In genomic region chr3:14278265-14278798, GRCh38 we compare ENCODE assay signal across 15 cellular contexts.
"Had no signal": no experiment of that assay in that cellular context is flagged by ENCODE, and none has a peak within 500 bp of the region (broad histone marks: within the 10 kb centered on the region; RNA-seq: fewer than 3 reads in every experiment).

No MANE protein-coding gene starts in this region.

- DNase-seq: activated CD4-positive, alpha-beta T cell treated with anti-CD3 and anti-CD28 coated beads for 48 hours; activated naive CD4-positive, alpha-beta T cell treated with Interleukin-2 at 50 U/mL for 16 hours; glutamatergic neuron; mucosa of descending colon; psoas muscle; stimulated activated CD4-positive, alpha-beta T cell treated with anti-CD3 and anti-CD28 coated beads, Interleukin-2, amount 100 ng/mL, for 24 hours; stimulated activated naive B cell treated with anti-CD40 and anti-IgM and Interleukin-4, amounts not matched to agents 10 μg/mL and 1 μg/mL and 100 μg/mL, for 72 hours; T-helper 9 cell; WERI-Rb-1 had no signal

- H3K4me3 ChIP-seq: cardiac muscle cell, esophagus muscularis mucosa, mucosa of descending colon, psoas muscle had no signal

- H3K4me1 ChIP-seq: esophagus muscularis mucosa, psoas muscle had no signal

- H3K9me3 Mint-ChIP-seq: activated T-helper 1 cell treated with anti-CD3 and anti-CD28 coated beads, Interleukin-12 subunit alpha, Interleukin-12 subunit beta, Interleukin-2, Interleukin-4 antibody, amounts not matched to agents 30 ng/mL and 10 ng/mL and 1 ng/mL, durations not matched to agents 14 hours and 24 hours and 36 hours; naive thymus-derived CD8-positive, alpha-beta T cell; stimulated activated naive B cell treated with anti-CD40 and anti-IgM and Interleukin-4, amounts not matched to agents 10 μg/mL and 1 μg/mL and 100 μg/mL, for 72 hours; type B pancreatic cell had no signal

- H3K27me3 ChIP-seq: cardiac muscle cell had no signal

- H3K4me1 Mint-ChIP-seq: stimulated activated naive B cell treated with anti-CD40 and anti-IgM and Interleukin-4, amounts not matched to agents 10 μg/mL and 1 μg/mL and 100 μg/mL, for 72 hours had no signal

- H3K9me3 ChIP-seq: esophagus muscularis mucosa, mucosa of descending colon, psoas muscle had no signal

- H3K36me3 Mint-ChIP-seq: naive thymus-derived CD8-positive, alpha-beta T cell; stimulated activated naive B cell treated with anti-CD40 and anti-IgM and Interleukin-4, amounts not matched to agents 10 μg/mL and 1 μg/mL and 100 μg/mL, for 72 hours; type B pancreatic cell had no signal

- H3K27ac ChIP-seq: cardiac muscle cell, esophagus muscularis mucosa, psoas muscle, WERI-Rb-1 had no signal

- H3K4me3 Mint-ChIP-seq: activated T-helper 1 cell treated with anti-CD3 and anti-CD28 coated beads, Interleukin-12 subunit alpha, Interleukin-12 subunit beta, Interleukin-2, Interleukin-4 antibody, amounts not matched to agents 30 ng/mL and 10 ng/mL and 1 ng/mL, durations not matched to agents 14 hours and 24 hours and 36 hours; naive thymus-derived CD8-positive, alpha-beta T cell; stimulated activated naive B cell treated with anti-CD40 and anti-IgM and Interleukin-4, amounts not matched to agents 10 μg/mL and 1 μg/mL and 100 μg/mL, for 72 hours; type B pancreatic cell had no signal

- ATAC-seq: mucosa of descending colon; naive thymus-derived CD8-positive, alpha-beta T cell; psoas muscle; sciatic nerve; stimulated activated naive B cell treated with anti-CD40 and anti-IgM and Interleukin-4, amounts not matched to agents 10 μg/mL and 1 μg/mL and 100 μg/mL, for 72 hours had no signal

- H3K36me3 ChIP-seq: cardiac muscle cell, esophagus muscularis mucosa, WERI-Rb-1 had no signal

- H3K27ac Mint-ChIP-seq: activated T-helper 1 cell treated with anti-CD3 and anti-CD28 coated beads, Interleukin-12 subunit alpha, Interleukin-12 subunit beta, Interleukin-2, Interleukin-4 antibody, amounts not matched to agents 30 ng/mL and 10 ng/mL and 1 ng/mL, durations not matched to agents 14 hours and 24 hours and 36 hours; stimulated activated naive B cell treated with anti-CD40 and anti-IgM and Interleukin-4, amounts not matched to agents 10 μg/mL and 1 μg/mL and 100 μg/mL, for 72 hours had no signal
